ENCODE assay signal across 1 cellular context in the genomic region with DNA sequence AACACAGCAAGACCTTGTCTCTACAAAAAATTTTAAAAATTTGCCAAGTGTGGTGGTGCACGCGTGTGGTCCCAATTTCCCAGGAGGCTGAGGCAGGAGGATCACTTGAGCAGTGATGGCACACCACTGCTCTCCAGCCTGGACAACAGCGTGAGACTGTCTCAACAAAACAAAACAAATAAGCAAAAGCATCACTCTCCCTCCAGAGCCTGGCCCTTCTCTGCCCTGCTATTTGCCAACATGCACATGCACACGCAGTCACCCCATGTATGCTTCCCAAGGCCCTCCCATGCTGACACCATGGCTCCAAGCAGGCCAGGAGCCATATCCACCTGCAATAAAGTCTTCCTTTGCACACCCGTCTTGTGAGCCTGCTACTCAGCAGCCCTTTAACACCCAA.
TF ChIP-seq lines count a peak whose summit lies in the region.

No MANE protein-coding gene starts in this region.

TF ChIP-seq in GM12891, 5 proteins besides CTCF, POLR2A, EP300 and RAD21:
- TF ChIP-seq SPI1 (IDR thresholded peaks at IDR 0.05; ENCODE audit: low read depth, low read length) (no peak), POLR2AphosphoS5 (IDR thresholded peaks at IDR 0.05; ENCODE audit: low read depth, low read length) (no peak), POU2F2 (IDR thresholded peaks at IDR 0.05; ENCODE audit: low read depth, low read length) (no peak), PAX5 (IDR thresholded peaks at IDR 0.05; ENCODE audit: insufficient read depth, low read length, severe bottlenecking) (no peak), TAF1 (IDR thresholded peaks at IDR 0.05; ENCODE audit: low read depth, low read length) (no peak)
TF ChIP-seq in GM12891: peak in this region for 0.
